11 cellular contexts compared by ENCODE assay signal in the genomic region with DNA sequence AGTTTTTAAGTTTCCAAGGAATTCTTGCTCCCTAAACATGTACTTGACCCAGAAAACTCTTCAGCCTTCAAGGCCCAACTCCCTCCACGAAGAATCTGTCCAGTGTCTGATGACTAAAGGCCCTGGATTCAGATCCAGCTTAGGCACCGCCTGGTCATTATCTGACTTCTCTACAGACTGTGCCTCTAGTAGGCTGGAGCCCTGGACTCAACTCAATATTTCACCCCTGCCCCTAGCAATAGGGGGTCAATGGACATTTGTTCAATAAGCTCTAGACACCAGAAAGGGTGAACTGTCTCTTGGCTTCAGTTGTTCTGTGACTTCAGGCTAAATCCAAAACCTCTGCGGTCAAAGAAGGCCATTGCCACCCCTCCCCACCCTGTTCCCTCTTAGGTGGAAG. TPM values are rescaled to one million over a fixed set of nuclear protein-coding genes. Genes with fewer than 3 reads are reported as not detected.
DNase-seq lines count a peak whose midpoint lies in the region; ATAC-seq and TF ChIP-seq lines count a peak whose summit lies in the region.
"Had no signal": no experiment of that assay in that cellular context is flagged by ENCODE, and none has a peak within 500 bp of the region (broad histone marks: within the 10 kb centered on the region; RNA-seq: fewer than 3 reads in every experiment).

No MANE protein-coding gene starts in this region.

- DNase-seq in activated naive CD8-positive, alpha-beta T cell treated with anti-CD3 and anti-CD28 coated beads, Interleukin-2, amount 10 ng/mL, durations not matched to agents 7 days and 5 days = no peak
- DNase-seq in activated naive CD8-positive, alpha-beta T cell treated with anti-CD3 and anti-CD28 coated beads, Interleukin-2, amount 50 U/mL, for 24 hours = no peak
- DNase-seq in T-helper 17 cell (no peak), memory B cell (ENCODE audit: low spot score in 2 of 2) (no peak), upper lobe of left lung (no peak), C1 segment of cervical spinal cord (lab: John Stamatoyannopoulos, UW) (no peak), GM19240 (ENCODE audit: insufficient read length, low spot score) (no peak)
- DNase-seq: NCI-H226, Right ventricle myocardium superior had no signal

- peaks cover 20% of the 10 kb centered on the region for H3K27me3 Mint-ChIP-seq in activated naive CD8-positive, alpha-beta T cell treated with anti-CD3 and anti-CD28 coated beads, Interleukin-2, amount 10 ng/mL, durations not matched to agents 7 days and 5 days
- H3K27me3 Mint-ChIP-seq in activated naive CD8-positive, alpha-beta T cell treated with anti-CD3 and anti-CD28 coated beads, Interleukin-2, amount 50 U/mL, for 24 hours = peaks cover 6% of the 10 kb centered on the region
- H3K27me3 Mint-ChIP-seq in T-helper 17 cell (no peaks in the 10 kb centered on the region), memory B cell (no peaks in the 10 kb centered on the region)

- no peaks in the 10 kb centered on the region for H3K36me3 ChIP-seq in upper lobe of left lung

- no peaks in the 10 kb centered on the region for H3K36me3 Mint-ChIP-seq in activated naive CD8-positive, alpha-beta T cell treated with anti-CD3 and anti-CD28 coated beads, Interleukin-2, amount 10 ng/mL, durations not matched to agents 7 days and 5 days
- H3K36me3 Mint-ChIP-seq in activated naive CD8-positive, alpha-beta T cell treated with anti-CD3 and anti-CD28 coated beads, Interleukin-2, amount 50 U/mL, for 24 hours (ENCODE audit: low read depth) = no peaks in the 10 kb centered on the region
- no peaks in the 10 kb centered on the region for H3K36me3 Mint-ChIP-seq in T-helper 17 cell (ENCODE audit: low read depth)
- no peaks in the 10 kb centered on the region for H3K36me3 Mint-ChIP-seq in memory B cell

- TF ChIP-seq POLR2A in upper lobe of left lung (IDR thresholded peaks at IDR 0.05) = no peak

- H3K9me3 Mint-ChIP-seq in activated naive CD8-positive, alpha-beta T cell treated with anti-CD3 and anti-CD28 coated beads, Interleukin-2, amount 10 ng/mL, durations not matched to agents 7 days and 5 days = no peaks in the 10 kb centered on the region
- H3K9me3 Mint-ChIP-seq in activated naive CD8-positive, alpha-beta T cell treated with anti-CD3 and anti-CD28 coated beads, Interleukin-2, amount 50 U/mL, for 24 hours = no peaks in the 10 kb centered on the region
- H3K9me3 Mint-ChIP-seq in memory B cell = no peaks in the 10 kb centered on the region

- TF ChIP-seq CTCF in upper lobe of left lung (IDR thresholded peaks at IDR 0.05) = no peak

- peak overlapping the region; percentile 77 for H3K4me3 Mint-ChIP-seq in activated naive CD8-positive, alpha-beta T cell treated with anti-CD3 and anti-CD28 coated beads, Interleukin-2, amount 10 ng/mL, durations not matched to agents 7 days and 5 days
- H3K4me3 Mint-ChIP-seq in activated naive CD8-positive, alpha-beta T cell treated with anti-CD3 and anti-CD28 coated beads, Interleukin-2, amount 50 U/mL, for 24 hours = no peak overlapping the region
- H3K4me3 Mint-ChIP-seq in T-helper 17 cell = peak overlapping the region; percentile 93
- peak overlapping the region; percentile 32 for H3K4me3 Mint-ChIP-seq in memory B cell

- WGBS in upper lobe of left lung, 2 donors = 89 to 95% methylated on average over 3 of the region's 3 CpGs

- no peak for TF ChIP-seq EP300 in upper lobe of left lung (IDR thresholded peaks at IDR 0.05)

- peaks cover 61% of the 10 kb centered on the region for H3K4me1 Mint-ChIP-seq in activated naive CD8-positive, alpha-beta T cell treated with anti-CD3 and anti-CD28 coated beads, Interleukin-2, amount 10 ng/mL, durations not matched to agents 7 days and 5 days
- H3K4me1 Mint-ChIP-seq in activated naive CD8-positive, alpha-beta T cell treated with anti-CD3 and anti-CD28 coated beads, Interleukin-2, amount 50 U/mL, for 24 hours = peaks cover 84% of the 10 kb centered on the region
- peaks cover 70% of the 10 kb centered on the region for H3K4me1 Mint-ChIP-seq in T-helper 17 cell
- peaks cover 74% of the 10 kb centered on the region for H3K4me1 Mint-ChIP-seq in memory B cell

- no peaks in the 10 kb centered on the region for H3K9me3 ChIP-seq in T-helper 17 cell (ENCODE audit: control insufficient read depth, low read length, poor library complexity, severe bottlenecking)
- no peaks in the 10 kb centered on the region for H3K9me3 ChIP-seq in upper lobe of left lung

- no peak overlapping the region for H3K4me3 ChIP-seq in upper lobe of left lung

- ATAC-seq in activated naive CD8-positive, alpha-beta T cell treated with anti-CD3 and anti-CD28 coated beads, Interleukin-2, amount 10 ng/mL, durations not matched to agents 7 days and 5 days (ENCODE audit: low read depth) = no peak
- ATAC-seq in activated naive CD8-positive, alpha-beta T cell treated with anti-CD3 and anti-CD28 coated beads, Interleukin-2, amount 50 U/mL, for 24 hours = no peak
- ATAC-seq in T-helper 17 cell (no peak), memory B cell (ENCODE audit: low read depth) (no peak), upper lobe of left lung (ENCODE audit: low FRiP score in 2 of 2) (no peak), GM21529 (IDR thresholded peaks at IDR 0.05; ENCODE audit: unreplicated experiment) (no peak)
- ATAC-seq: esophagus mucosa had no signal

- H3K27ac Mint-ChIP-seq in activated naive CD8-positive, alpha-beta T cell treated with anti-CD3 and anti-CD28 coated beads, Interleukin-2, amount 10 ng/mL, durations not matched to agents 7 days and 5 days = peak overlapping the region; percentile 72
- no peak overlapping the region for H3K27ac Mint-ChIP-seq in activated naive CD8-positive, alpha-beta T cell treated with anti-CD3 and anti-CD28 coated beads, Interleukin-2, amount 50 U/mL, for 24 hours
- peak overlapping the region; percentile 99 for H3K27ac Mint-ChIP-seq in T-helper 17 cell
- H3K27ac Mint-ChIP-seq in memory B cell = peak overlapping the region; percentile 97

- H3K27me3 ChIP-seq in upper lobe of left lung = no peaks in the 10 kb centered on the region

- H3K4me1 ChIP-seq in upper lobe of left lung = peaks cover 38 to 54% (median 49%) of the 10 kb centered on the region in 4 donors

- H3K27ac ChIP-seq in upper lobe of left lung = peak overlapping the region in 3 of 4 donors; percentile 63 to 81 (median 67)

- POLR2A ChIA-PET in activated naive CD8-positive, alpha-beta T cell treated with anti-CD3 and anti-CD28 coated beads, Interleukin-2, amount 10 ng/mL, durations not matched to agents 7 days and 5 days (lab: Charles Lee) = interaction anchor here (2.0 to 6.5 kb wide), 4 partner anchors 11 to 35 kb away, joined by 12 to 170 read pairs (median 60); partner anchors contain the start of gene NUAK2

RNA-seq across cellular contexts. Expression of gene NUAK2, which starts 34.5 kb away (rescaled TPM):
- 10 to 100 TPM; 13.0 to 14.7 TPM for total RNA-seq in activated naive CD8-positive, alpha-beta T cell treated with anti-CD3 and anti-CD28 coated beads, Interleukin-2, amount 10 ng/mL, durations not matched to agents 7 days and 5 days
- total RNA-seq in T-helper 17 cell (1 to 10 TPM; 5.1 to 8.6 TPM), upper lobe of left lung (10 to 100 TPM in 3 of 6 donors, 1 to 10 TPM in 3; 8.5 to 14.7 (median 10.3) TPM)

RNA-seq across cellular contexts. Expression of gene TMCC2, which starts 59.3 kb away (rescaled TPM):
- total RNA-seq in activated naive CD8-positive, alpha-beta T cell treated with anti-CD3 and anti-CD28 coated beads, Interleukin-2, amount 10 ng/mL, durations not matched to agents 7 days and 5 days = 1 to 10 TPM; 3.4 to 4.4 TPM
- 10 to 100 TPM in 1 of 2 donors, under 1 TPM in 1; 0.65 to 10.2 TPM for total RNA-seq in T-helper 17 cell
- total RNA-seq in upper lobe of left lung = 1 to 10 TPM; 1.3 to 7.2 (median 3.8) TPM
